1 cellular context compared by ENCODE assay signal in the genomic region with DNA sequence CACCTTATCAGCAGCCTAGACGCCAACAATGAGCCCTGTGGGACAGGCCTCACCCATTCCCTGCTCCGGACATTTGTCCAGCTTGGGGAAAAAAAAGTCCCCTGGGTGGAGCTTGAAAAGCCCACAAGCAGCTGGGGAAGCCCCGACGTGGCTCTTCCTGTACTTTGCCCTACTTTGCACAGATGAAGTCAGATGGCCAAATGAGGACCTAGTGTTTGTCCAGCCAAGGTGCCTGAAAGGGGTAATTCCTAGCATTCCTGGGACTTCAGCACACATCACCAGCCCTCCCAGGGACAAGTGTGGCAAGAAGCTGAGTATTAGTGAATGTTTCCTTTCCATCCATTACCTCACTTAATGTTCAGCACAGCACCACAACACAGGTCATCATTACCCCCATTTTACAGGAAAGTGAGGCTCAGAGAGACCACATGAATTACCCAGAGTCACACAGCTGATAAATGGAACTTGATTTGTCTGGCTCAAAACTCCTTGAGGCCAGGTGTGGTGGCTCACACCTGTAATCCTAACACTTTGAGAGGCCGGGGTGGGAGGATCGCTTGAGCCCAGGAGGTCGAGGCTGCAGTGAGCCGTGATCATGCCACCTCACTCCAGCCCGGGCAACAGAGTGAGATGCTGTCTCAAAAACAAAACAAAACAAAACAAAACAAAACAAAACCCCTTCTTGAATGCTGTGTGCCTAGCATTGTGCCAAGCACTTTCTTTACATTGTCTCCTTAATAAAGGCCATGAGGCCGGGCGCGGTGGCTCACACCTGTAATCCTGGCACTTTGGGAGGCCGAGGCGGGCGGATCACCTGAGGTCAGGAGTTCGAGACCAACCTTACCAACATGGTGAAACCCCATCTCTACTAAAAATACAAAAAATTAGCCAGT.
A peak's percentile ranks its signal among the peaks of the same experiment; 100 is the strongest.
TF ChIP-seq lines count a peak whose summit lies in the region.

No MANE protein-coding gene starts in this region.

TF ChIP-seq in HepG2, 621 proteins besides CTCF, POLR2A, EP300 and RAD21 (continued from another document and continues in another):
- TF ChIP-seq, protein P1, sequence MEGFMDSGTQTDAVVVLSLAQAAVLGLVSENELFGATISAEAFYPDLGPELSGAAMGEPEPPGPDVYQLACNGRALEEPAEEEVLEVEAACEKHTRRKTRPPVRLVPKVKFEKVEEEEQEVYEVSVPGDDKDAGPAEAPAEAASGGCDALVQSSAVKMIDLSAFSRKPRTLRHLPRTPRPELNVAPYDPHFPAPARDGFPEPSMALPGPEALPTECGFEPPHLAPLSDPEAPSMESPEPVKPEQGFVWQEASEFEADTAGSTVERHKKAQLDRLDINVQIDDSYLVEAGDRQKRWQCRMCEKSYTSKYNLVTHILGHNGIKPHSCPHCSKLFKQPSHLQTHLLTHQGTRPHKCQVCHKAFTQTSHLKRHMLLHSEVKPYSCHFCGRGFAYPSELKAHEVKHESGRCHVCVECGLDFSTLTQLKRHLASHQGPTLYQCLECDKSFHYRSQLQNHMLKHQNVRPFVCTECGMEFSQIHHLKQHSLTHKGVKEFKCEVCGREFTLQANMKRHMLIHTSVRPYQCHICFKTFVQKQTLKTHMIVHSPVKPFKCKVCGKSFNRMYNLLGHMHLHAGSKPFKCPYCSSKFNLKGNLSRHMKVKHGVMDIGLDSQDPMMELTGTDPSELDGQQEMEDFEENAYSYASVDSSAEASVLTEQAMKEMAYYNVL (CRISPR knock-in tag; IDR thresholded peaks at IDR 0.05; ENCODE audit: borderline replicate concordance), result peak; percentile 57; the same call in 1 of the 2 replicates
- TF ChIP-seq HIVEP1 (CRISPR knock-in tag; IDR thresholded peaks at IDR 0.05) (peak; percentile 99), RARG (CRISPR knock-in tag; IDR thresholded peaks at IDR 0.05; ENCODE audit: low read depth) (no peak), ZNF883 (CRISPR knock-in tag; IDR thresholded peaks at IDR 0.05; ENCODE audit: not compliant biosample characterization) (no peak), GATAD2A (CRISPR knock-in tag; IDR thresholded peaks at IDR 0.05) (peak; percentile 91), ZFP41 (CRISPR knock-in tag; IDR thresholded peaks at IDR 0.05; ENCODE audit: borderline replicate concordance) (no peak), ZNF747 (CRISPR knock-in tag; IDR thresholded peaks at IDR 0.05; ENCODE audit: borderline replicate concordance) (peak; percentile 81; the same call in 1 of the 2 replicates), REL (CRISPR knock-in tag; conservative IDR thresholded peaks at IDR 0.05) (no peak), NFE2 (CRISPR knock-in tag; IDR thresholded peaks at IDR 0.05) (no peak), POLR2AphosphoS5 (IDR thresholded peaks at IDR 0.05; ENCODE audit: low read depth, low read length) (no peak), PAX8 (CRISPR knock-in tag; IDR thresholded peaks at IDR 0.05; ENCODE audit: borderline replicate concordance) (no peak), ZNF615 (CRISPR knock-in tag; IDR thresholded peaks at IDR 0.05; ENCODE audit: borderline replicate concordance) (no peak; the same call in 1 of the 2 replicates), ZNF44 (CRISPR knock-in tag; IDR thresholded peaks at IDR 0.05) (no peak), SMC3 (IDR thresholded peaks at IDR 0.05; ENCODE audit: low read length) (peak; percentile 46), SNAI1 (CRISPR knock-in tag; IDR thresholded peaks at IDR 0.05; ENCODE audit: borderline replicate concordance) (no peak), ZNF772 (CRISPR knock-in tag; IDR thresholded peaks at IDR 0.05) (peak; percentile 94), ATF4 (CRISPR knock-in tag; IDR thresholded peaks at IDR 0.05) (peak in 1 of 2 experiments; percentile 39; a peak in 1 of 4 replicates), ZNF232 (CRISPR knock-in tag; IDR thresholded peaks at IDR 0.05; ENCODE audit: borderline replicate concordance) (peak; percentile 31; the same call in 1 of the 2 replicates), DMAP1 (CRISPR knock-in tag; IDR thresholded peaks at IDR 0.05) (peak; percentile 75; the same call in 1 of the 2 replicates), ZNF724P (CRISPR knock-in tag; IDR thresholded peaks at IDR 0.05; ENCODE audit: borderline replicate concordance) (peak; percentile 14; the same call in 1 of the 2 replicates), RFXAP (CRISPR knock-in tag; IDR thresholded peaks at IDR 0.05; ENCODE audit: borderline replicate concordance) (peak; percentile 83; the same call in 1 of the 2 replicates), JARID2 (CRISPR knock-in tag; IDR thresholded peaks at IDR 0.05; ENCODE audit: insufficient replicate concordance) (no peak), CC2D1A (CRISPR knock-in tag; IDR thresholded peaks at IDR 0.05) (no peak), MEIS1 (CRISPR knock-in tag; IDR thresholded peaks at IDR 0.05; ENCODE audit: borderline replicate concordance) (peak; percentile 54), TFDP2 (CRISPR knock-in tag; IDR thresholded peaks at IDR 0.05) (peak; percentile 19; the same call in 1 of the 2 replicates), ZKSCAN1 (IDR thresholded peaks at IDR 0.05; ENCODE audit: low read length) (peak; percentile 31; the same call in 1 of the 2 replicates), GATA4 (IDR thresholded peaks at IDR 0.05; ENCODE audit: borderline replicate concordance, low read depth) (0 out of 2 replicates have a peak, but pooled peaks have one; percentile 25), ZNF775 (CRISPR knock-in tag; IDR thresholded peaks at IDR 0.05; ENCODE audit: borderline replicate concordance) (0 out of 2 replicates have a peak, but pooled peaks have one; percentile 19), CBX1 (IDR thresholded peaks at IDR 0.05; ENCODE audit: low read depth) (peak; percentile 95), ZNF354B (CRISPR knock-in tag; IDR thresholded peaks at IDR 0.05) (no peak), KLF11 (CRISPR knock-in tag; IDR thresholded peaks at IDR 0.05) (0 out of 2 replicates have a peak, but pooled peaks have one; percentile 70), ZFY (CRISPR knock-in tag; IDR thresholded peaks at IDR 0.05) (peak; percentile 76), TCF7 (IDR thresholded peaks at IDR 0.05; ENCODE audit: low read depth) (no peak), POLR2G (IDR thresholded peaks at IDR 0.05; ENCODE audit: low read depth, low read length) (peak; percentile 67), PHF5A (CRISPR knock-in tag; IDR thresholded peaks at IDR 0.05; ENCODE audit: low read depth, unreplicated experiment) (peak; percentile 48), ISL2 (CRISPR knock-in tag; IDR thresholded peaks at IDR 0.05) (peak; percentile 84), ZBTB7B (CRISPR knock-in tag; IDR thresholded peaks at IDR 0.05) (peak; percentile 93), ERF (CRISPR knock-in tag; IDR thresholded peaks at IDR 0.05) (peak; percentile 82), IRF2 (CRISPR knock-in tag; IDR thresholded peaks at IDR 0.05) (peak; percentile 84), RORA (CRISPR knock-in tag; IDR thresholded peaks at IDR 0.05) (no peak), TSC22D2 (CRISPR knock-in tag; IDR thresholded peaks at IDR 0.05; ENCODE audit: borderline replicate concordance) (no peak; the same call in 1 of the 2 replicates), MED13 (CRISPR knock-in tag; IDR thresholded peaks at IDR 0.05) (peak; percentile 32; the same call in 1 of the 2 replicates), ZBTB14 (CRISPR knock-in tag; IDR thresholded peaks at IDR 0.05) (no peak), XRCC5 (optimal IDR thresholded peaks at IDR 0.05; ENCODE audit: low read length) (peak; percentile 84), ZNF572 (CRISPR knock-in tag; IDR thresholded peaks at IDR 0.05) (0 out of 2 replicates have a peak, but pooled peaks have one; percentile 31), ZNF703 (CRISPR knock-in tag; IDR thresholded peaks at IDR 0.05; ENCODE audit: borderline replicate concordance) (no peak; the same call in 1 of the 2 replicates), ZNF550 (CRISPR knock-in tag; IDR thresholded peaks at IDR 0.05; ENCODE audit: borderline replicate concordance) (no peak), CHD4 (IDR thresholded peaks at IDR 0.05; ENCODE audit: borderline replicate concordance, low read length) (peak; percentile 98), SOX13 (IDR thresholded peaks at IDR 0.05) (no peak; the same call in 1 of the 2 replicates), SOX13 (CRISPR knock-in tag; conservative IDR thresholded peaks at IDR 0.05 in 1 of 2, IDR thresholded peaks at IDR 0.05 in 1 of 2) (peak in 1 of 2 experiments; percentile 82; a peak in 2 of 4 replicates), ESRRA (CRISPR knock-in tag; IDR thresholded peaks at IDR 0.05; ENCODE audit: low read depth) (peak; percentile 68; the same call in 1 of the 2 replicates), ZMYM2 (CRISPR knock-in tag; IDR thresholded peaks at IDR 0.05) (peak; percentile 76), RFX5 (IDR thresholded peaks at IDR 0.05; ENCODE audit: low read depth, low read length) (0 out of 2 replicates have a peak, but pooled peaks have one; percentile 38), NR2F6 (IDR thresholded peaks at IDR 0.05) (peak; percentile 65), NR2F6 (CRISPR knock-in tag; IDR thresholded peaks at IDR 0.05) (peak; percentile 82), ZNF776 (CRISPR knock-in tag; IDR thresholded peaks at IDR 0.05) (peak; percentile 71), ZFP36L1 (CRISPR knock-in tag; IDR thresholded peaks at IDR 0.05) (no peak), ATF7 (IDR thresholded peaks at IDR 0.05) (peak; percentile 80), ATF7 (CRISPR knock-in tag; IDR thresholded peaks at IDR 0.05) (peak; percentile 94)
- TF ChIP-seq, protein P2, sequence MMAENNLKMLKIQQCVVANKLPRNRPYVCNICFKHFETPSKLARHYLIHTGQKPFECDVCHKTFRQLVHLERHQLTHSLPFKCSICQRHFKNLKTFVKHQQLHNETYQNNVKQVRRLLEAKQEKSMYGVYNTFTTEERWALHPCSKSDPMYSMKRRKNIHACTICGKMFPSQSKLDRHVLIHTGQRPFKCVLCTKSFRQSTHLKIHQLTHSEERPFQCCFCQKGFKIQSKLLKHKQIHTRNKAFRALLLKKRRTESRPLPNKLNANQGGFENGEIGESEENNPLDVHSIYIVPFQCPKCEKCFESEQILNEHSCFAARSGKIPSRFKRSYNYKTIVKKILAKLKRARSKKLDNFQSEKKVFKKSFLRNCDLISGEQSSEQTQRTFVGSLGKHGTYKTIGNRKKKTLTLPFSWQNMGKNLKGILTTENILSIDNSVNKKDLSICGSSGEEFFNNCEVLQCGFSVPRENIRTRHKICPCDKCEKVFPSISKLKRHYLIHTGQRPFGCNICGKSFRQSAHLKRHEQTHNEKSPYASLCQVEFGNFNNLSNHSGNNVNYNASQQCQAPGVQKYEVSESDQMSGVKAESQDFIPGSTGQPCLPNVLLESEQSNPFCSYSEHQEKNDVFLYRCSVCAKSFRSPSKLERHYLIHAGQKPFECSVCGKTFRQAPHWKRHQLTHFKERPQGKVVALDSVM (CRISPR knock-in tag; IDR thresholded peaks at IDR 0.05), result peak; percentile 93
- TF ChIP-seq, protein P3, sequence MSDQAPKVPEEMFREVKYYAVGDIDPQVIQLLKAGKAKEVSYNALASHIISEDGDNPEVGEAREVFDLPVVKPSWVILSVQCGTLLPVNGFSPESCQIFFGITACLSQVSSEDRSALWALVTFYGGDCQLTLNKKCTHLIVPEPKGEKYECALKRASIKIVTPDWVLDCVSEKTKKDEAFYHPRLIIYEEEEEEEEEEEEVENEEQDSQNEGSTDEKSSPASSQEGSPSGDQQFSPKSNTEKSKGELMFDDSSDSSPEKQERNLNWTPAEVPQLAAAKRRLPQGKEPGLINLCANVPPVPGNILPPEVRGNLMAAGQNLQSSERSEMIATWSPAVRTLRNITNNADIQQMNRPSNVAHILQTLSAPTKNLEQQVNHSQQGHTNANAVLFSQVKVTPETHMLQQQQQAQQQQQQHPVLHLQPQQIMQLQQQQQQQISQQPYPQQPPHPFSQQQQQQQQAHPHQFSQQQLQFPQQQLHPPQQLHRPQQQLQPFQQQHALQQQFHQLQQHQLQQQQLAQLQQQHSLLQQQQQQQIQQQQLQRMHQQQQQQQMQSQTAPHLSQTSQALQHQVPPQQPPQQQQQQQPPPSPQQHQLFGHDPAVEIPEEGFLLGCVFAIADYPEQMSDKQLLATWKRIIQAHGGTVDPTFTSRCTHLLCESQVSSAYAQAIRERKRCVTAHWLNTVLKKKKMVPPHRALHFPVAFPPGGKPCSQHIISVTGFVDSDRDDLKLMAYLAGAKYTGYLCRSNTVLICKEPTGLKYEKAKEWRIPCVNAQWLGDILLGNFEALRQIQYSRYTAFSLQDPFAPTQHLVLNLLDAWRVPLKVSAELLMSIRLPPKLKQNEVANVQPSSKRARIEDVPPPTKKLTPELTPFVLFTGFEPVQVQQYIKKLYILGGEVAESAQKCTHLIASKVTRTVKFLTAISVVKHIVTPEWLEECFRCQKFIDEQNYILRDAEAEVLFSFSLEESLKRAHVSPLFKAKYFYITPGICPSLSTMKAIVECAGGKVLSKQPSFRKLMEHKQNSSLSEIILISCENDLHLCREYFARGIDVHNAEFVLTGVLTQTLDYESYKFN (CRISPR knock-in tag; conservative IDR thresholded peaks at IDR 0.05), result peak; percentile 97
